ENCODE assay signal across 1 cellular context in the genomic region with DNA sequence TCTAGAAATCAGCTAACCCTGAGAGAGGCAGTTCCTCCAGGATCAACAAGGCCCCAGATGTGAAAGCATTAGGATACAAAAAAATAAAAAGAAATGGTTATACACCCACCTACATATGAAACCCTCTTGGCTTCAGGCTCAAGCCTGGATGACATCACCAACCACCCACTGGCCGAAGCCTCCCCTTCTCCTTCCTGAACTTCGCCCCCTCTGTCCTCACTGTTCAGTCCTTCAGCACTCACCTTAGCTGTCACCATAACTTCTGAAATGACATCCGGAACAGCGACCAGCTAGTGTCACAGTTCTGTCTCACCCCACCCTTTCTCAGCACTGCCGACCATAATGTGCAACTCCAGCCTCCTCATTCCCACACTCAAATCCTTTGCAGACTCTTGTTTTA.
TF ChIP-seq lines count a peak whose summit lies in the region.

No MANE protein-coding gene starts in this region.

TF ChIP-seq in HepG2, 621 proteins besides CTCF, POLR2A, EP300 and RAD21 (continued from another document):
- TF ChIP-seq ZBTB40 (IDR thresholded peaks at IDR 0.05) (no peak), ZBTB40 (CRISPR knock-in tag; IDR thresholded peaks at IDR 0.05) (no peak), RARA (CRISPR knock-in tag; IDR thresholded peaks at IDR 0.05) (peak; percentile 47), SALL1 (CRISPR knock-in tag; IDR thresholded peaks at IDR 0.05) (peak; percentile 69; the same call in 1 of the 2 replicates), DNMT3B (CRISPR knock-in tag; conservative IDR thresholded peaks at IDR 0.05) (no peak)
- TF ChIP-seq, protein P1, sequence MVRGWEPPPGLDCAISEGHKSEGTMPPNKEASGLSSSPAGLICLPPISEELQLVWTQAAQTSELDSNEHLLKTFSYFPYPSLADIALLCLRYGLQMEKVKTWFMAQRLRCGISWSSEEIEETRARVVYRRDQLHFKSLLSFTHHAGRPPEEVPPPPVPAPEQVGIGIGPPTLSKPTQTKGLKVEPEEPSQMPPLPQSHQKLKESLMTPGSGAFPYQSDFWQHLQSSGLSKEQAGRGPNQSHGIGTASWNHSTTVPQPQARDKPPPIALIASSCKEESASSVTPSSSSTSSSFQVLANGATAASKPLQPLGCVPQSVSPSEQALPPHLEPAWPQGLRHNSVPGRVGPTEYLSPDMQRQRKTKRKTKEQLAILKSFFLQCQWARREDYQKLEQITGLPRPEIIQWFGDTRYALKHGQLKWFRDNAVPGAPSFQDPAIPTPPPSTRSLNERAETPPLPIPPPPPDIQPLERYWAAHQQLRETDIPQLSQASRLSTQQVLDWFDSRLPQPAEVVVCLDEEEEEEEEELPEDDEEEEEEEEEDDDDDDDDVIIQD (CRISPR knock-in tag; IDR thresholded peaks at IDR 0.05; ENCODE audit: low read depth), result peak; percentile 42; the same call in 1 of the 2 replicates
